In genomic region chr15:101049282-101049681, GRCh38 we compare ENCODE assay signal across 20 cellular contexts.
DNase-seq lines count a peak whose midpoint lies in the region; TF ChIP-seq lines count a peak whose summit lies in the region.
"Had no signal": no experiment of that assay in that cellular context is flagged by ENCODE, and none has a peak within 500 bp of the region (broad histone marks: within the 10 kb centered on the region; RNA-seq: fewer than 3 reads in every experiment).

No MANE protein-coding gene starts in this region.

- no peak for TF ChIP-seq CTCF in colonic mucosa (IDR thresholded peaks at IDR 0.05)
- TF ChIP-seq CTCF in nephron progenitor cell (IDR thresholded peaks at IDR 0.05): no peak
- no peak for TF ChIP-seq CTCF in type B pancreatic cell (conservative IDR thresholded peaks at IDR 0.05)

- no peak overlapping the region for H3K4me3 Mint-ChIP-seq in nephron progenitor cell
- no peak overlapping the region for H3K4me3 Mint-ChIP-seq in type B pancreatic cell
- H3K4me3 Mint-ChIP-seq in activated naive CD8-positive, alpha-beta T cell treated with anti-CD3 and anti-CD28 coated beads for 36 hours: no peak overlapping the region
- H3K4me3 Mint-ChIP-seq: B cell had no signal

- H3K4me1 ChIP-seq in colonic mucosa: no peaks in the 10 kb centered on the region
- H3K4me1 ChIP-seq: breast epithelium, Caco-2 had no signal

- H3K36me3 ChIP-seq in colonic mucosa: peaks cover 6% of the 10 kb centered on the region
- H3K36me3 ChIP-seq: breast epithelium had no signal

- intact Hi-C loops in colonic mucosa (cut with DNase I): no loop called here

- H3K27me3 Mint-ChIP-seq in nephron progenitor cell (ENCODE audit: low read depth, poor library complexity) (peaks cover 12% of the 10 kb centered on the region), type B pancreatic cell (peaks cover 4% of the 10 kb centered on the region)
- no peaks in the 10 kb centered on the region for H3K27me3 Mint-ChIP-seq in activated naive CD8-positive, alpha-beta T cell treated with anti-CD3 and anti-CD28 coated beads for 36 hours
- H3K27me3 Mint-ChIP-seq: B cell had no signal

- H3K4me3 ChIP-seq in colonic mucosa: no peak overlapping the region
- H3K4me3 ChIP-seq: breast epithelium, lung, upper lobe of left lung had no signal

- no peak overlapping the region for H3K9ac ChIP-seq in colonic mucosa (ENCODE audit: low read depth in 2 of 2, low read length in 2 of 2)

- no peak overlapping the region for H3K27ac ChIP-seq in colonic mucosa
- H3K27ac ChIP-seq: breast epithelium, upper lobe of left lung had no signal

- H3K36me3 Mint-ChIP-seq in nephron progenitor cell (ENCODE audit: low read depth): no peaks in the 10 kb centered on the region
- no peaks in the 10 kb centered on the region for H3K36me3 Mint-ChIP-seq in type B pancreatic cell
- no peaks in the 10 kb centered on the region for H3K36me3 Mint-ChIP-seq in activated naive CD8-positive, alpha-beta T cell treated with anti-CD3 and anti-CD28 coated beads for 36 hours

- no peaks in the 10 kb centered on the region for H3K9me3 ChIP-seq in colonic mucosa
- H3K9me3 ChIP-seq: breast epithelium, Caco-2, upper lobe of left lung had no signal

- H3K9me3 Mint-ChIP-seq in nephron progenitor cell (no peaks in the 10 kb centered on the region), type B pancreatic cell (no peaks in the 10 kb centered on the region)
- H3K9me3 Mint-ChIP-seq in activated naive CD8-positive, alpha-beta T cell treated with anti-CD3 and anti-CD28 coated beads for 36 hours: no peaks in the 10 kb centered on the region

- H3K4me1 Mint-ChIP-seq in nephron progenitor cell: peaks cover 74% of the 10 kb centered on the region
- peaks cover 8% of the 10 kb centered on the region for H3K4me1 Mint-ChIP-seq in type B pancreatic cell (ENCODE audit: unreplicated experiment)
- H3K4me1 Mint-ChIP-seq in activated naive CD8-positive, alpha-beta T cell treated with anti-CD3 and anti-CD28 coated beads for 36 hours: no peaks in the 10 kb centered on the region
- H3K4me1 Mint-ChIP-seq: B cell had no signal

- no peaks in the 10 kb centered on the region for H3K27me3 ChIP-seq in colonic mucosa
- H3K27me3 ChIP-seq: breast epithelium, upper lobe of left lung had no signal

- H3K27ac Mint-ChIP-seq in nephron progenitor cell (peak overlapping the region; percentile 83), type B pancreatic cell (no peak overlapping the region)
- no peak overlapping the region for H3K27ac Mint-ChIP-seq in activated naive CD8-positive, alpha-beta T cell treated with anti-CD3 and anti-CD28 coated beads for 36 hours
- H3K27ac Mint-ChIP-seq: B cell had no signal

- peak; percentile 33 for DNase-seq in activated CD8-positive, alpha-beta memory T cell treated with anti-CD3 and anti-CD28 coated beads for 24 hours
- no peak for DNase-seq in activated CD8-positive, alpha-beta memory T cell treated with anti-CD3 and anti-CD28 coated beads, Interleukin-2, amount 50 U/mL, for 4 hours
- DNase-seq in colonic mucosa: peak; percentile 11
- DNase-seq in nephron progenitor cell: no peak
- peak; percentile 56 for DNase-seq in type B pancreatic cell (ENCODE audit: extremely low spot score, unreplicated experiment)
- DNase-seq in occipital lobe (lab: John Stamatoyannopoulos, UW): no peak
- DNase-seq in cerebellar cortex (ENCODE audit: low spot score): no peak
- no peak for DNase-seq in activated naive CD8-positive, alpha-beta T cell treated with anti-CD3 and anti-CD28 coated beads for 36 hours
- DNase-seq: activated gamma-delta T cell; Caco-2; dermis blood vessel endothelial cell; NCI-H1092 treated with DMSO at 0.1 percent for 48 hours; NCI-H2081; NCI-H446 treated with DMSO at 0.1 percent for 48 hours; stimulated activated naive CD4-positive, alpha-beta T cell treated with Interleukin-2 at 50 U/mL for 16 hours; T-helper 9 cell had no signal

Comparison
In these comparisons a context has a peak if more than half of its experiments do, and no peak if none do; other contexts are left out.
1. DNase-seq: peak in activated CD8-positive, alpha-beta memory T cell treated with anti-CD3 and anti-CD28 coated beads for 24 hours (single experiment), colonic mucosa (single experiment) and type B pancreatic cell (single experiment); none in activated CD8-positive, alpha-beta memory T cell treated with anti-CD3 and anti-CD28 coated beads, Interleukin-2, amount 50 U/mL, for 4 hours (single experiment), nephron progenitor cell (single experiment), occipital lobe (single experiment), cerebellar cortex (single experiment) and activated naive CD8-positive, alpha-beta T cell treated with anti-CD3 and anti-CD28 coated beads for 36 hours (single experiment).